Comparison of ENCODE assay signal across 11 cellular contexts in the genomic region with DNA sequence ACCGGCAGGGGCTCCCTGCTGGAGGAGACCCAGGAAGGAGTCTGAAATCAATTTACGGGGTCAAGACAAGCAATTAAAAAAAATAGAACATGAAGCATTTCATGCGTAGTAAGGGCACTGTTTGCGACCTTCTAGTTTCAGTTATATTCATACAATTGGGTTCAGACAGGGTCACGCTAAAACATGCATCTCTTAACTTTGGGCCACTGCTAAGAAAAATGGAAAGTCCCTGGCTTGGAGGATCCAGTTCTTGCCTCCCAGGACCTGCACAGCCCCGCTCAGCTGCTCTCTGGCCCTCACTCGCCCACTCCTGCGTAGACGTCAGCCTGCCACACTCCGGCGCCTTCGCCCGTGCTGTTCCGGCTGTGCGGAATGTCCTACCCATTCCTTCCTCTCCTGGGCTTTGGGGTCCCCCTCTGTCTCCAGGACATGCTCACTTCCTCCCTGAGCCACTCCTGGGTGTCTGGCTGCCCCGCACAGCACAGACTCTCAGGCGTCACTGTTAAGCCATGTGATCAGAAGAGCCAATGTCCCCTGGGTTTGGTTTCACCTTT. TPM values are rescaled to one million over a fixed set of nuclear protein-coding genes. Genes with fewer than 3 reads are reported as not detected.
A peak's percentile ranks its signal among the peaks of the same experiment; 100 is the strongest.
DNase-seq lines count a peak whose midpoint lies in the region; ATAC-seq and TF ChIP-seq lines count a peak whose summit lies in the region.
"Had no signal": no experiment of that assay in that cellular context is flagged by ENCODE, and none has a peak within 500 bp of the region (broad histone marks: within the 10 kb centered on the region; RNA-seq: fewer than 3 reads in every experiment).

No MANE protein-coding gene starts in this region.

- H4K8ac ChIP-seq in neuronal stem cell (ENCODE audit: low read depth, low read length): no peak overlapping the region

- peaks cover 5% of the 10 kb centered on the region for H3K4me1 Mint-ChIP-seq in central memory CD8-positive, alpha-beta T cell
- H3K4me1 Mint-ChIP-seq in Calu3 (ENCODE audit: low read depth, unreplicated experiment): no peaks in the 10 kb centered on the region

- WGBS in neuronal stem cell (ENCODE audit: extremely low coverage in 2 of 2, insufficient read length in 2 of 2, insufficient replicate concordance in 1 of 2), 2 donors: no CpG with 5 or more reads among the region's 17 CpGs

- no peak overlapping the region for H2BK120ac ChIP-seq in neuronal stem cell (ENCODE audit: low read depth, low read length)

- H3K4me1 ChIP-seq in neuronal stem cell (ENCODE audit: control insufficient read depth in 2 of 2, insufficient read depth in 1 of 2, low read depth in 1 of 2, low read length in 2 of 2): peaks cover 5 to 12% of the 10 kb centered on the region in 2 donors
- H3K4me1 ChIP-seq: tibial artery had no signal

- peak overlapping the region; percentile 53 for H2AFZ ChIP-seq in neuronal stem cell (ENCODE audit: low read length)

- no peak overlapping the region for H2BK15ac ChIP-seq in neuronal stem cell (ENCODE audit: low read length)

- CTCF ChIA-PET in Calu3 (lab: Charles Lee): interaction anchor here (0.6 kb wide), 1 partner anchor 11 kb away, joined by 5 read pairs; no protein-coding TSS in a partner anchor

- no peaks in the 10 kb centered on the region for H3K36me3 ChIP-seq in neuronal stem cell (replicated peaks in 1 of 2; ENCODE audit: control insufficient read depth in 2 of 2, insufficient read depth in 2 of 2, low read length in 2 of 2)
- H3K36me3 ChIP-seq: tibial artery had no signal

- H3K27me3 ChIP-seq in neuronal stem cell (ENCODE audit: control insufficient read depth in 3 of 3, insufficient read depth in 3 of 3, low read depth in 1 of 3, low read length in 3 of 3): peaks cover 0 to 39% (median 0%) of the 10 kb centered on the region in 3 experiments

- H3K4ac ChIP-seq in neuronal stem cell (ENCODE audit: low read length): no peak overlapping the region

- peaks cover 3% of the 10 kb centered on the region for H3K36me3 Mint-ChIP-seq in central memory CD8-positive, alpha-beta T cell (ENCODE audit: insufficient read depth)
- H3K36me3 Mint-ChIP-seq in Calu3 (ENCODE audit: insufficient read depth, unreplicated experiment): no peaks in the 10 kb centered on the region
- H3K36me3 Mint-ChIP-seq: CD4-positive, alpha-beta memory T cell had no signal

- H3K9me3 Mint-ChIP-seq in central memory CD8-positive, alpha-beta T cell: no peaks in the 10 kb centered on the region
- H3K9me3 Mint-ChIP-seq in Calu3 (ENCODE audit: low read depth, unreplicated experiment): no peaks in the 10 kb centered on the region

- no peak overlapping the region for H3K27ac ChIP-seq in neuronal stem cell (replicated peaks; ENCODE audit: low read length)
- H3K27ac ChIP-seq: tibial artery, VCaP had no signal

- H3K27ac Mint-ChIP-seq in central memory CD8-positive, alpha-beta T cell (ENCODE audit: low read depth): peak overlapping the region; percentile 38
- H3K27ac Mint-ChIP-seq in Calu3 (ENCODE audit: unreplicated experiment): no peak overlapping the region

- ATAC-seq in GM21717 (IDR thresholded peaks at IDR 0.05; ENCODE audit: unreplicated experiment) (peak; percentile 55), HG02885 (IDR thresholded peaks at IDR 0.05; ENCODE audit: poor library complexity, unreplicated experiment) (no peak)
- no peak for ATAC-seq in central memory CD8-positive, alpha-beta T cell (replicated peaks; ENCODE audit: extremely low read depth, poor library complexity, severe bottlenecking)

- peak overlapping the region; percentile 7 for H2BK12ac ChIP-seq in neuronal stem cell (ENCODE audit: low read length)

- H2AK5ac ChIP-seq in neuronal stem cell (ENCODE audit: low read depth, low read length): no peak overlapping the region

- H4K91ac ChIP-seq in neuronal stem cell (ENCODE audit: low read depth, low read length, poor library complexity): no peak overlapping the region

- no TSS peak for BruUV-seq in Calu3 (replicated peaks; lab: Mats Ljungman, UMichigan)

- no peaks in the 10 kb centered on the region for H3K9me3 ChIP-seq in neuronal stem cell (replicated peaks in 1 of 2; ENCODE audit: control insufficient read depth in 2 of 2, insufficient read depth in 1 of 2, low read depth in 1 of 2, low read length in 2 of 2)
- H3K9me3 ChIP-seq: tibial artery had no signal

- H3K23ac ChIP-seq in neuronal stem cell (ENCODE audit: low read depth, low read length, poor library complexity): no peak overlapping the region

- DNase-seq in GM10266 (ENCODE audit: extremely low spot score) (peak; percentile 67), neuronal stem cell (ENCODE audit: low spot score) (no peak), DMS153 treated with DMSO at 0.1 percent for 48 hours (lab: John Stamatoyannopoulos, UW; ENCODE audit: unreplicated experiment) (no peak), Calu3 (no peak), NCI-H2107 treated with DMSO at 0.1 percent for 48 hours (lab: John Stamatoyannopoulos, UW; ENCODE audit: unreplicated experiment) (no peak)
- no peak for DNase-seq in central memory CD8-positive, alpha-beta T cell (ENCODE audit: low spot score in 2 of 2)
- DNase-seq: CD4-positive, alpha-beta memory T cell; tibial artery had no signal

- intact Hi-C loops in Calu3 (cut with micrococcal nuclease; ENCODE audit: unreplicated experiment): no loop called here

- H2BK5ac ChIP-seq in neuronal stem cell (ENCODE audit: low read length): no peak overlapping the region

- TF ChIP-seq CTCF in GM10266 (IDR thresholded peaks at IDR 0.05; ENCODE audit: control insufficient read depth, insufficient read depth, low read depth, missing control alignments): no peak
- no peak for TF ChIP-seq CTCF in Calu3 (IDR thresholded peaks at IDR 0.05; ENCODE audit: unreplicated experiment)

- H3K4me2 ChIP-seq in neuronal stem cell (ENCODE audit: insufficient read depth, low read length, poor library complexity, severe bottlenecking): no peak overlapping the region

- no peak overlapping the region for H3K4me3 Mint-ChIP-seq in central memory CD8-positive, alpha-beta T cell
- no peak overlapping the region for H3K4me3 Mint-ChIP-seq in Calu3 (ENCODE audit: low read depth, unreplicated experiment)
- H3K4me3 Mint-ChIP-seq: CD4-positive, alpha-beta memory T cell had no signal

- peaks cover 39% of the 10 kb centered on the region for H3K27me3 Mint-ChIP-seq in central memory CD8-positive, alpha-beta T cell
- H3K27me3 Mint-ChIP-seq in Calu3 (ENCODE audit: unreplicated experiment): peaks cover 69% of the 10 kb centered on the region

- no peaks in the 10 kb centered on the region for H3K79me1 ChIP-seq in neuronal stem cell (ENCODE audit: low read depth, low read length)

- no peak overlapping the region for H3K9ac ChIP-seq in neuronal stem cell (ENCODE audit: low read depth, low read length, poor library complexity)

- H3K18ac ChIP-seq in neuronal stem cell (ENCODE audit: low read length): peak overlapping the region; percentile 21

- H3K4me3 ChIP-seq in neuronal stem cell (ENCODE audit: low read length in 2 of 2): no peak overlapping the region
- H3K4me3 ChIP-seq: tibial artery had no signal

- H3K14ac ChIP-seq in neuronal stem cell (ENCODE audit: low read length): no peak overlapping the region

RNA-seq across cellular contexts. Expression of gene NFAM1, which starts 12.8 kb away (rescaled TPM):
- 0.13 TPM for polyA plus RNA-seq in neuronal stem cell (2013, experiment 1 of 2)
- 0.14 TPM for polyA plus RNA-seq in neuronal stem cell (2013, experiment 2 of 2)
- 0.39 and 0.50 TPM in 2 replicates for total RNA-seq in Calu3 (2022)
